In genomic region chr1:181538836-181539235, GRCh38 we compare ENCODE assay signal across 26 cellular contexts. TPM values are rescaled to one million over a fixed set of nuclear protein-coding genes. Genes with fewer than 3 reads are reported as not detected.
"Had no signal": no experiment of that assay in that cellular context is flagged by ENCODE, and none has a peak within 500 bp of the region (broad histone marks: within the 10 kb centered on the region; RNA-seq: fewer than 3 reads in every experiment).

No MANE protein-coding gene starts in this region.

- H3K27ac Mint-ChIP-seq: activated CD8-positive, alpha-beta T cell treated with anti-CD3 and anti-CD28 coated beads, Interleukin-2, amount 10 ng/mL, durations not matched to agents 7 days and 5 days; activated naive CD8-positive, alpha-beta T cell treated with anti-CD3 and anti-CD28 coated beads, Interleukin-2, amount 10 ng/mL, durations not matched to agents 7 days and 5 days; T-helper 17 cell; WTC11 had no signal

- H3K9me3 ChIP-seq: adrenal gland, Peyer's patch, SJSA1 had no signal

- H3K4me1 Mint-ChIP-seq: activated naive CD8-positive, alpha-beta T cell treated with anti-CD3 and anti-CD28 coated beads, Interleukin-2, amount 10 ng/mL, durations not matched to agents 7 days and 5 days; T-helper 17 cell had no signal

- H3K4me3 ChIP-seq: adrenal gland, K562, Peyer's patch, SJSA1 had no signal

- DNase-seq: activated CD4-positive, alpha-beta T cell treated with anti-CD3 and anti-CD28 coated beads for 48 hours; activated CD4-positive, alpha-beta T cell treated with anti-CD3 and anti-CD28 coated beads, Interleukin-2, amount 50 U/mL, for 4 hours; activated CD4-positive, CD25-positive, alpha-beta regulatory T cell treated with anti-CD3 and anti-CD28 coated beads, Interleukin-2, amount 50 U/mL, for 72 hours; activated CD8-positive, alpha-beta memory T cell treated with anti-CD3 and anti-CD28 coated beads, Interleukin-2, amount 50 U/mL, for 48 hours; activated CD8-positive, alpha-beta T cell treated with anti-CD3 and anti-CD28 coated beads, Interleukin-2, amount 10 ng/mL, durations not matched to agents 7 days and 5 days; activated naive CD4-positive, alpha-beta T cell treated with anti-CD3 and anti-CD28 coated beads, Interleukin-2, amount 50 U/mL, for 16 hours; activated naive CD8-positive, alpha-beta T cell treated with anti-CD3 and anti-CD28 coated beads, Interleukin-2, amount 10 ng/mL, durations not matched to agents 7 days and 5 days; activated T-cell treated with anti-CD3 and anti-CD28 coated beads, Interleukin-2, amount 50 U/mL, for 1 hour; adrenal gland; aorta; Karpas-422; NCI-H1048; NCI-H146; NCI-H187 treated with DMSO at 0.1 percent for 48 hours; NCI-H2081 treated with DMSO at 0.1 percent for 48 hours; NCI-H446; NCI-H82; NK-92 treated with Interleukin-12 subunit alpha and Interleukin-12 subunit beta, amount 100 ng/mL, for 24 hours; OCI-M1; Peyer's patch; SHP77; T-helper 17 cell; T-helper 9 cell had no signal

- H3K27me3 ChIP-seq: adrenal gland, Peyer's patch, SJSA1 had no signal

- ATAC-seq: activated CD8-positive, alpha-beta T cell treated with anti-CD3 and anti-CD28 coated beads, Interleukin-2, amount 10 ng/mL, durations not matched to agents 7 days and 5 days; K562; T-helper 17 cell; WTC11 had no signal

- H3K36me3 ChIP-seq: adrenal gland, Peyer's patch, SJSA1 had no signal

- H3K9me3 Mint-ChIP-seq: activated naive CD8-positive, alpha-beta T cell treated with anti-CD3 and anti-CD28 coated beads, Interleukin-2, amount 10 ng/mL, durations not matched to agents 7 days and 5 days; WTC11 had no signal

- H3K36me3 Mint-ChIP-seq: activated naive CD8-positive, alpha-beta T cell treated with anti-CD3 and anti-CD28 coated beads, Interleukin-2, amount 10 ng/mL, durations not matched to agents 7 days and 5 days; WTC11 had no signal

- H3K27ac ChIP-seq: adrenal gland, Peyer's patch, SJSA1 had no signal

- H3K4me1 ChIP-seq: adrenal gland, Peyer's patch, SJSA1 had no signal

- H3K4me3 Mint-ChIP-seq: activated CD8-positive, alpha-beta T cell treated with anti-CD3 and anti-CD28 coated beads, Interleukin-2, amount 10 ng/mL, durations not matched to agents 7 days and 5 days; activated naive CD8-positive, alpha-beta T cell treated with anti-CD3 and anti-CD28 coated beads, Interleukin-2, amount 10 ng/mL, durations not matched to agents 7 days and 5 days; T-helper 17 cell; WTC11 had no signal

RNA-seq across cellular contexts. Expression of gene CACNA1E, which starts 55.5 kb away (rescaled TPM):
- total RNA-seq: activated naive CD8-positive, alpha-beta T cell treated with anti-CD3 and anti-CD28 coated beads, Interleukin-2, amount 10 ng/mL, durations not matched to agents 7 days and 5 days; SJSA1; T-helper 17 cell had no signal
- polyA plus RNA-seq: aorta, K562 had no signal
